6 cellular contexts compared by ENCODE assay signal in genomic region chr2:54512183-54512582, GRCh38.
"Had no signal": no experiment of that assay in that cellular context is flagged by ENCODE, and none has a peak within 500 bp of the region (broad histone marks: within the 10 kb centered on the region; RNA-seq: fewer than 3 reads in every experiment).

No MANE protein-coding gene starts in this region.

- DNase-seq: GM23248, GOT3, H7, HFFc6 had no signal

- H3K36me3 ChIP-seq: HAP-1 had no signal

- H2AFZ ChIP-seq: GM23248 had no signal

- H3K9ac ChIP-seq: GM23248 had no signal

- H3K27ac Mint-ChIP-seq: HFFc6, IgD-negative memory B cell had no signal

- H3K4me3 Mint-ChIP-seq: HFFc6, IgD-negative memory B cell had no signal

- H3K27me3 Mint-ChIP-seq: IgD-negative memory B cell had no signal

- H3K9me3 Mint-ChIP-seq: HFFc6, IgD-negative memory B cell had no signal

- H3K36me3 Mint-ChIP-seq: IgD-negative memory B cell had no signal

- H3K27ac ChIP-seq: GM23248 had no signal

- H3K4me1 Mint-ChIP-seq: IgD-negative memory B cell had no signal

- H3K4me3 ChIP-seq: GM23248, HAP-1 had no signal

- H3K9me3 ChIP-seq: HAP-1 had no signal
